ENCODE assay signal across 9 cellular contexts in genomic region chrX:134388161-134389109, GRCh38.
DNase-seq lines count a peak whose midpoint lies in the region; ATAC-seq, FAIRE-seq and TF ChIP-seq lines count a peak whose summit lies in the region.
"Had no signal": no experiment of that assay in that cellular context is flagged by ENCODE, and none has a peak within 500 bp of the region (broad histone marks: within the 10 kb centered on the region; RNA-seq: fewer than 3 reads in every experiment).

No MANE protein-coding gene starts in this region.

- H3K27me3 Mint-ChIP-seq in effector memory CD8-positive, alpha-beta T cell, result no peaks in the 10 kb centered on the region

- H3K27ac Mint-ChIP-seq in effector memory CD8-positive, alpha-beta T cell, result no peak overlapping the region

- no peaks in the 10 kb centered on the region for H3K9me3 Mint-ChIP-seq in effector memory CD8-positive, alpha-beta T cell

- no peak overlapping the region for H3K4me3 Mint-ChIP-seq in effector memory CD8-positive, alpha-beta T cell

- no peaks in the 10 kb centered on the region for H3K36me3 Mint-ChIP-seq in effector memory CD8-positive, alpha-beta T cell (ENCODE audit: insufficient read depth)

- ATAC-seq in GM18519 (IDR thresholded peaks at IDR 0.05; ENCODE audit: low FRiP score, unreplicated experiment), result peak; percentile 99
- peak; percentile 100 for ATAC-seq in HG02571 (IDR thresholded peaks at IDR 0.05; ENCODE audit: unreplicated experiment)
- no peak for ATAC-seq in effector memory CD8-positive, alpha-beta T cell (replicated peaks)

- FAIRE-seq in H54 (lab: Jason Lieb, UNC), result no peak

- H3K4me1 Mint-ChIP-seq in effector memory CD8-positive, alpha-beta T cell (ENCODE audit: low read depth in 2 of 2), result peaks cover 1 to 3% of the 10 kb centered on the region in 2 donors

- DNase-seq in KBM-7 (peak; percentile 79), medulla oblongata (ENCODE audit: extremely low spot score) (peak; percentile 53), T-helper 2 cell (no peak), H54 (ENCODE audit: insufficient read length, low spot score) (no peak), NCI-H187 (lab: John Stamatoyannopoulos, UW) (no peak)
- DNase-seq in effector memory CD8-positive, alpha-beta T cell, result no peak
- DNase-seq: NCI-H82 had no signal

- in situ Hi-C loops in KBM-7 (cut with MboI; ENCODE audit: low pct_unique_long_range_greater_than_20kb, low sequenced_read_pairs), result no loop called here

- TF ChIP-seq POLR2A in H54 (IDR thresholded peaks at IDR 0.05; ENCODE audit: low read depth, low read length), result no peak

Comparison
In these comparisons a context has a peak if more than half of its experiments do, and no peak if none do; other contexts are left out.
1. DNase-seq: peak in KBM-7 (single experiment) and medulla oblongata (single experiment); none in T-helper 2 cell (0 of 5), H54 (single experiment), NCI-H187 (0 of 2) and effector memory CD8-positive, alpha-beta T cell (0 of 3).